ENCODE assay signal across 8 cellular contexts in the genomic region with DNA sequence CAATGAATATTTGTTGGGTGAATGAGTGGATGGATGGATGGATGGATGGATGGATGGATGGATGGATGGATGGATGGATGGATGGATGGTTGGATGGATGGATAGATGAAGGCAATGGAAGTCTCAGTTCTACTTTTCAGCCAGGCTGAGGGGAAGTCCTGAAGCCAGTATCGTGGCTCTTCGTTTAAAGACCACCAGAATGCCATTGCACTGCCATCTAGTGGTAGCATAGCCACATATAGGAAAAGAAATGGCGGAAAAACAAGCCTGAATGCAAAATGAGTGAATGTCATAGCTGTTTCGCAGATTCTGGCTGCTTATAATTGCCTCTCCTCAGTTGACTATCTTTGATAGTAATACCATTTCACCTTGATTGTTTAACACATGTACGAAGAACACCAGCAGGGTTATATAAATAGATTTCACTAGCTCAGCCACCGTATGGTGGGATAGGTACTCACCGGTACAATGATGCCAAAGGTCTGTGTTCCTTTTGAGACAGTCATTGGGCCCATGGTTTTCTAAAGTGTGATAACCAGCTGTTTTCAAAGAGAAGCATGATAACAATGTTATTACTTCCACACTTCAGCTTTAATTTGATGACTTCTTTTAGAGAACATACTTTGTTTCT.
DNase-seq lines count a peak whose midpoint lies in the region; ATAC-seq and TF ChIP-seq lines count a peak whose summit lies in the region.

No MANE protein-coding gene starts in this region.

- no peaks in the 10 kb centered on the region for H3K36me3 ChIP-seq in transverse colon

- peak; percentile 56 to 70 for DNase-seq in AML-193 (lab: John Stamatoyannopoulos, UW)
- DNase-seq in NCI-H460 (ENCODE audit: extremely low read depth, low read depth), result peak; percentile 49
- peak; percentile 66 for DNase-seq in activated CD4-positive, alpha-beta T cell treated with anti-CD3 and anti-CD28 coated beads for 48 hours
- peak; percentile 70 for DNase-seq in epidermal melanocyte (ENCODE audit: insufficient read length, low spot score)
- DNase-seq in myocyte (ENCODE audit: low read depth), result peak; percentile 79
- DNase-seq in transverse colon, result peak; percentile 35

- H3K9me3 ChIP-seq in transverse colon, result no peaks in the 10 kb centered on the region

- no peak overlapping the region for H3K27ac ChIP-seq in transverse colon

- in situ Hi-C loops in transverse colon (cut with MboI; ENCODE audit: low pct_ligation_motif_present in 1 of 4, low pct_unique_long_range_greater_than_20kb in 1 of 4, low sequenced_read_pairs in 3 of 4), result loop anchor here in 2 of 4 donors (10.0 to 25.0 kb wide), 6 partner anchors 65 to 783 kb away; a partner anchor contains a TSS

- no peaks in the 10 kb centered on the region for H3K4me1 ChIP-seq in transverse colon

- 31 to 33% methylated on average over 7 of the region's 7 CpGs for WGBS in transverse colon (ENCODE audit: low coverage in 1 of 2), 2 donors

- TF ChIP-seq EP300 in transverse colon (IDR thresholded peaks at IDR 0.05; ENCODE audit: low read depth), result no peak

- TF ChIP-seq CTCF in transverse colon (IDR thresholded peaks at IDR 0.05), result peak; percentile 59 to 75 (median 65)

- no peak overlapping the region for H3K4me3 ChIP-seq in transverse colon

- ATAC-seq in GM18520 (IDR thresholded peaks at IDR 0.05; ENCODE audit: unreplicated experiment) (peak; percentile 65), HG03354 (IDR thresholded peaks at IDR 0.05; ENCODE audit: poor library complexity, severe bottlenecking, unreplicated experiment) (peak; percentile 86)

- no peaks in the 10 kb centered on the region for H3K27me3 ChIP-seq in transverse colon

- TF ChIP-seq POLR2A in transverse colon (IDR thresholded peaks at IDR 0.05), result no peak

- intact Hi-C loops in transverse colon (cut with DNase I; ENCODE audit: low total_unique reads), result loop anchor here (10.0 kb wide), 1 partner anchor 215 kb away; no protein-coding TSS in a partner anchor
